ENCODE assay signal across 8 cellular contexts in genomic region chr18:60549338-60549960, GRCh38.
A peak's percentile ranks its signal among the peaks of the same experiment; 100 is the strongest.
DNase-seq lines count a peak whose midpoint lies in the region; ATAC-seq and TF ChIP-seq lines count a peak whose summit lies in the region.

No MANE protein-coding gene starts in this region.

- no peaks in the 10 kb centered on the region for H3K9me2 ChIP-seq in SK-N-SH

- H3K9me3 ChIP-seq in SK-N-SH, result no peaks in the 10 kb centered on the region

- DNase-seq in DMS79 (lab: John Stamatoyannopoulos, UW) (peak; percentile 2), H4 (ENCODE audit: low spot score) (peak; percentile 76), NCI-H1417 treated with DMSO at 0.1 percent for 48 hours (lab: John Stamatoyannopoulos, UW) (peak; percentile 71), SK-N-SH (peak; percentile 43), fibroblast of mammary gland (ENCODE audit: low read depth) (peak; percentile 74), putamen (ENCODE audit: low spot score) (peak; percentile 73), left colon (no peak), islet precursor cell (no peak)

- 2% methylated on average over 2 of the region's 2 CpGs for WGBS in SK-N-SH (ENCODE audit: low lambda C conversion rate)

- H3K4me2 ChIP-seq in SK-N-SH, result no peak overlapping the region

- POLR2A ChIA-PET in SK-N-SH (lab: Yijun Ruan, JAX), result no interaction called here

- H3K36me3 ChIP-seq in SK-N-SH (replicated peaks in 1 of 2; ENCODE audit: control insufficient read depth in 1 of 2, insufficient read depth in 2 of 2, low read length in 1 of 2), result no peaks in the 10 kb centered on the region

- intact Hi-C loops in left colon (cut with DNase I, micrococcal nuclease), result no loop called here

- no peak for TF ChIP-seq EP300 in SK-N-SH (IDR thresholded peaks at IDR 0.05; ENCODE audit: borderline replicate concordance in 1 of 2, low read depth in 1 of 2, low read length in 1 of 2)

- no peaks in the 10 kb centered on the region for H3K79me2 ChIP-seq in SK-N-SH (ENCODE audit: insufficient read depth)

- H3K4me3 ChIP-seq in SK-N-SH (ENCODE audit: low read depth in 2 of 2, low read length in 1 of 2) (no peak overlapping the region; a peak in 1 of 4 replicates), fibroblast of mammary gland (ENCODE audit: control insufficient read depth, low read depth, low read length) (no peak overlapping the region)

- no peaks in the 10 kb centered on the region for H3K27me3 ChIP-seq in SK-N-SH (ENCODE audit: insufficient read depth)

- no peaks in the 10 kb centered on the region for H3F3A ChIP-seq in SK-N-SH (replicated peaks; ENCODE audit: insufficient read depth)

- CTCF ChIA-PET in SK-N-SH (lab: Yijun Ruan, JAX), result interaction anchor here (0.5 to 9.8 kb wide), 31 partner anchors 9 to 1050 kb away, joined by 3 to 110 read pairs (median 4); partner anchors contain the start of gene MC4R

- H3K4me1 ChIP-seq in SK-N-SH (ENCODE audit: control insufficient read depth in 1 of 2, insufficient read depth in 2 of 2, low read depth in 1 of 2, low read length in 1 of 2), result no peaks in the 10 kb centered on the region

- TF ChIP-seq CTCF in SK-N-SH (IDR thresholded peaks at IDR 0.05) (peak; percentile 95), fibroblast of mammary gland (conservative IDR thresholded peaks at IDR 0.05; ENCODE audit: control insufficient read depth, insufficient read depth, low read depth, low read length) (peak; percentile 85)

- no peak overlapping the region for H3K9ac ChIP-seq in SK-N-SH

- H4K20me1 ChIP-seq in SK-N-SH (ENCODE audit: insufficient read depth), result no peaks in the 10 kb centered on the region

- no peak overlapping the region; a peak in 1 of 4 replicates for H3K27ac ChIP-seq in SK-N-SH (ENCODE audit: low read depth in 2 of 2, low read length in 1 of 2)

- peak; percentile 99 for TF ChIP-seq RAD21 in SK-N-SH (IDR thresholded peaks at IDR 0.05; ENCODE audit: low read length)

- H2AFZ ChIP-seq in SK-N-SH (ENCODE audit: low read depth), result peak overlapping the region; percentile 47

- ATAC-seq in left colon, result no peak

TF ChIP-seq in SK-N-SH, 30 proteins besides CTCF, POLR2A, EP300 and RAD21:
- TF ChIP-seq RCOR1 (IDR thresholded peaks at IDR 0.05; ENCODE audit: low read length) (no peak), SMC3 (IDR thresholded peaks at IDR 0.05; ENCODE audit: low read depth, low read length) (peak; percentile 86), NRF1 (IDR thresholded peaks at IDR 0.05; ENCODE audit: low read depth, low read length) (0 out of 2 replicates have a peak, but pooled peaks have one; percentile 9)

Comparison
In these comparisons a context has a peak if more than half of its experiments do, and no peak if none do; other contexts are left out.
1. DNase-seq: peak in DMS79 (single experiment), H4 (single experiment), NCI-H1417 treated with DMSO at 0.1 percent for 48 hours (single experiment), SK-N-SH (single experiment), fibroblast of mammary gland (single experiment) and putamen (single experiment); none in left colon (0 of 2) and islet precursor cell (single experiment).